ENCODE assay signal across 15 cellular contexts in genomic region chr1:186983327-186983726, GRCh38.
DNase-seq lines count a peak whose midpoint lies in the region; ATAC-seq and TF ChIP-seq lines count a peak whose summit lies in the region.
"Had no signal": no experiment of that assay in that cellular context is flagged by ENCODE, and none has a peak within 500 bp of the region (broad histone marks: within the 10 kb centered on the region; RNA-seq: fewer than 3 reads in every experiment).

No MANE protein-coding gene starts in this region.

- 0 out of 4 replicates have a peak, but pooled peaks of 1 of the 2 experiments have one; percentile 39 for TF ChIP-seq EP300 in SK-N-SH (IDR thresholded peaks at IDR 0.05; ENCODE audit: borderline replicate concordance in 1 of 2, low read depth in 1 of 2, low read length in 1 of 2)

- H3K4me2 ChIP-seq in SK-N-SH (no peak overlapping the region), trophoblast cell (ENCODE audit: low read length) (no peak overlapping the region)

- no peak overlapping the region for H3K18ac ChIP-seq in trophoblast cell (ENCODE audit: low read length)

- H3K4ac ChIP-seq in trophoblast cell (ENCODE audit: low read depth, low read length): no peak overlapping the region

- H3K9me3 ChIP-seq in SK-N-SH (no peaks in the 10 kb centered on the region), trophoblast cell (ENCODE audit: insufficient read depth, low read depth, low read length) (no peaks in the 10 kb centered on the region)

- H3K23ac ChIP-seq in trophoblast cell (ENCODE audit: low read length): no peak overlapping the region

- no peak overlapping the region for H4K12ac ChIP-seq in trophoblast cell (ENCODE audit: low read depth, low read length)

- WGBS in SK-N-SH (ENCODE audit: low lambda C conversion rate): 59% methylated on average over 4 of the region's 4 CpGs
- no CpG with 5 or more reads among the region's 4 CpGs for WGBS in trophoblast cell (ENCODE audit: extremely low coverage, insufficient coverage, insufficient read length)

- peak; percentile 53 for DNase-seq in GF-D8 (lab: John Stamatoyannopoulos, UW)
- DNase-seq in SK-N-SH: no peak
- DNase-seq in foreskin fibroblast: peak; percentile 57 to 73
- DNase-seq in trophoblast cell: peak; percentile 10 to 63
- no peak for DNase-seq in stimulated activated CD4-positive, alpha-beta T cell treated with anti-CD3 and anti-CD28 coated beads, Interleukin-4, amount 100 ng/mL, for 1 hour
- DNase-seq in NCI-H1092 (lab: John Stamatoyannopoulos, UW): no peak
- DNase-seq: activated effector memory CD4-positive, alpha-beta T cell treated with anti-CD3 and anti-CD28 coated beads, Interleukin-2, amount 50 U/mL, for 16 hours; CD4-positive, CD25-positive, alpha-beta regulatory T cell; hypothalamus; KG1; SHP77; stimulated activated naive CD4-positive, alpha-beta T cell had no signal

- ATAC-seq in GM21717 (IDR thresholded peaks at IDR 0.05; ENCODE audit: unreplicated experiment) (no peak), HG02610 (IDR thresholded peaks at IDR 0.05; ENCODE audit: unreplicated experiment) (no peak)
- ATAC-seq: HCT116 had no signal

- H3K9ac ChIP-seq in SK-N-SH: no peak overlapping the region
- no peak overlapping the region for H3K9ac ChIP-seq in trophoblast cell (ENCODE audit: low read length)

- H2BK5ac ChIP-seq in trophoblast cell (ENCODE audit: low read depth, low read length, poor library complexity): no peak overlapping the region

- H3F3A ChIP-seq in SK-N-SH (replicated peaks; ENCODE audit: insufficient read depth): no peaks in the 10 kb centered on the region

- H3K9me2 ChIP-seq in SK-N-SH: no peaks in the 10 kb centered on the region

- H4K91ac ChIP-seq in trophoblast cell (ENCODE audit: low read depth, low read length): no peak overlapping the region

- H3K27me3 ChIP-seq in SK-N-SH (ENCODE audit: insufficient read depth) (no peaks in the 10 kb centered on the region), trophoblast cell (ENCODE audit: insufficient read depth, low read length) (no peaks in the 10 kb centered on the region)

- H3K27ac ChIP-seq in SK-N-SH (ENCODE audit: low read depth in 2 of 2, low read length in 1 of 2): no peak overlapping the region
- H3K27ac ChIP-seq in trophoblast cell (ENCODE audit: low read depth, low read length): peak overlapping the region; percentile 22

- H2AFZ ChIP-seq in SK-N-SH (ENCODE audit: low read depth) (no peak overlapping the region), trophoblast cell (ENCODE audit: insufficient read depth, low read length, poor library complexity) (no peak overlapping the region)

- TF ChIP-seq CTCF in SK-N-SH (IDR thresholded peaks at IDR 0.05) (no peak), foreskin fibroblast (IDR thresholded peaks at IDR 0.05; ENCODE audit: low read depth, low read length) (no peak)

- H3K4me3 ChIP-seq in SK-N-SH (ENCODE audit: low read depth in 2 of 2, low read length in 1 of 2) (no peak overlapping the region), foreskin fibroblast (ENCODE audit: low read depth in 1 of 2, low read length in 2 of 2) (no peak overlapping the region), trophoblast cell (ENCODE audit: low read depth, low read length) (no peak overlapping the region)

- H3K14ac ChIP-seq in trophoblast cell (ENCODE audit: low read length): no peak overlapping the region

- peaks cover 1% of the 10 kb centered on the region for H3K79me1 ChIP-seq in trophoblast cell (ENCODE audit: low read length)

- CTCF ChIA-PET in SK-N-SH (lab: Yijun Ruan, JAX): interaction anchor here (1.1 to 1.3 kb wide), 2 partner anchors 13 to 501 kb away, joined by 3 to 5 read pairs; no protein-coding TSS in a partner anchor

- H3K4me1 ChIP-seq in SK-N-SH (ENCODE audit: control insufficient read depth in 1 of 2, insufficient read depth in 2 of 2, low read depth in 1 of 2, low read length in 1 of 2): peaks cover 0 to 4% of the 10 kb centered on the region in 2 experiments; a peak in 3 of 4 replicates
- H3K4me1 ChIP-seq in trophoblast cell (ENCODE audit: control insufficient read depth in 1 of 2, insufficient read depth in 2 of 2, low read length in 2 of 2): peaks cover 2 to 7% of the 10 kb centered on the region in 2 experiments

- POLR2A ChIA-PET in SK-N-SH (lab: Yijun Ruan, JAX): no interaction called here

- TF ChIP-seq RAD21 in SK-N-SH (IDR thresholded peaks at IDR 0.05; ENCODE audit: low read length): no peak

- no peak overlapping the region for H2BK120ac ChIP-seq in trophoblast cell (ENCODE audit: insufficient read depth, low read length, poor library complexity)

- no peak overlapping the region for H4K8ac ChIP-seq in trophoblast cell (ENCODE audit: low read depth, low read length)

- H2AK5ac ChIP-seq in trophoblast cell (ENCODE audit: low read length): no peak overlapping the region

- H3K36me3 ChIP-seq in SK-N-SH (replicated peaks in 1 of 2; ENCODE audit: control insufficient read depth in 1 of 2, insufficient read depth in 2 of 2, low read length in 1 of 2) (no peaks in the 10 kb centered on the region), trophoblast cell (ENCODE audit: control insufficient read depth in 1 of 2, insufficient read depth in 2 of 2, low read length in 2 of 2) (no peaks in the 10 kb centered on the region)

- H2BK12ac ChIP-seq in trophoblast cell (ENCODE audit: low read length): no peak overlapping the region

- no peaks in the 10 kb centered on the region for H4K20me1 ChIP-seq in SK-N-SH (ENCODE audit: insufficient read depth)

- H3K79me2 ChIP-seq in SK-N-SH (ENCODE audit: insufficient read depth) (no peaks in the 10 kb centered on the region), trophoblast cell (ENCODE audit: control insufficient read depth, insufficient read depth, low read length, poor library complexity) (no peaks in the 10 kb centered on the region)

TF ChIP-seq in SK-N-SH, 30 proteins besides CTCF, POLR2A, EP300 and RAD21 (continues in another document):
- TF ChIP-seq REST (IDR thresholded peaks at IDR 0.05; ENCODE audit: low read depth, low read length) (no peak), IRF3 (IDR thresholded peaks at IDR 0.05; ENCODE audit: low read depth, low read length) (no peak), ZBTB33 (IDR thresholded peaks at IDR 0.05; ENCODE audit: borderline replicate concordance, low read depth) (no peak), RXRA (IDR thresholded peaks at IDR 0.05; ENCODE audit: borderline replicate concordance, low read depth) (no peak), MXI1 (IDR thresholded peaks at IDR 0.05; ENCODE audit: low read depth, low read length) (no peak), RCOR1 (IDR thresholded peaks at IDR 0.05; ENCODE audit: low read length) (no peak), TEAD4 (IDR thresholded peaks at IDR 0.05; ENCODE audit: borderline replicate concordance, insufficient read depth) (no peak), GATA2 (CRISPR knock-in tag; IDR thresholded peaks at IDR 0.05) (no peak), FOXJ3 (CRISPR knock-in tag; IDR thresholded peaks at IDR 0.05) (no peak)

Comparison
In these comparisons a context has a peak if more than half of its experiments do, and no peak if none do; other contexts are left out.
1. DNase-seq: peak in GF-D8 (single experiment), foreskin fibroblast (2 of 2) and trophoblast cell (2 of 2); none in SK-N-SH (single experiment), stimulated activated CD4-positive, alpha-beta T cell treated with anti-CD3 and anti-CD28 coated beads, Interleukin-4, amount 100 ng/mL, for 1 hour (single experiment) and NCI-H1092 (single experiment).